Comparison of ENCODE assay signal across 23 cellular contexts in the genomic region with DNA sequence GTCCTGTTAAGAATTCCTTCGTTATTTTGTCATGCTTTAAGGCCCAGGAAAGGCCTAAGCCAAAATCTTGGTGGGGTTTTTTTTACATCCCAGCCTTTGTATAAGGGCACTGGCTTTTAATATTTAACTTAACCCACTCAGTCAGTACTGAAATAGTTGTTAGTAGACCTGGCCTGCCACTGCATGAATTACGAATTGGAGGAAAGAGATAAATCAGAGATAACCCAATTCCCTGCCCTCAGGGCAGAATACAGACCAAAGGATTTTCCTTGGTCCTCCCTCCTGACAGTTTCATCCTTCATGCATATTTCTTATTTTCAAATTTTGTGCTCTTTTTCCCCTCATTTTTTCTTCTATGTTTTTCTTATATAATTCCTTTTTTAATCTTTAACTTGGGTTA.
"Had no signal": no experiment of that assay in that cellular context is flagged by ENCODE, and none has a peak within 500 bp of the region (broad histone marks: within the 10 kb centered on the region; RNA-seq: fewer than 3 reads in every experiment).

No MANE protein-coding gene starts in this region.

- H3K4me1 ChIP-seq: Peyer's patch had no signal

- H3K27me3 ChIP-seq: brain microvascular endothelial cell, cardiac muscle cell, Peyer's patch had no signal

- H3K36me3 Mint-ChIP-seq: activated naive CD4-positive, alpha-beta T cell treated with anti-CD3 and anti-CD28 coated beads, Interleukin-2, amount 10 ng/mL, durations not matched to agents 7 days and 5 days; T-cell had no signal

- H3K9me3 Mint-ChIP-seq: activated T-helper 2 cell treated with anti-CD3 and anti-CD28 coated beads, Interferon-gamma antibody, Interleukin-2, Interleukin-4, amounts not matched to agents 10 μg/mL and 5 μg/mL and 100 μg/mL, durations not matched to agents 14 hours and 24 hours and 36 hours had no signal

- H3K27me3 Mint-ChIP-seq: activated CD8-positive, alpha-beta T cell treated with anti-CD3 and anti-CD28 coated beads for 36 hours; activated naive CD8-positive, alpha-beta T cell treated with anti-CD3 and anti-CD28 coated beads for 36 hours; T-cell had no signal

- H3K27ac Mint-ChIP-seq: activated CD8-positive, alpha-beta T cell treated with anti-CD3 and anti-CD28 coated beads for 36 hours; activated naive CD4-positive, alpha-beta T cell treated with anti-CD3 and anti-CD28 coated beads, Interleukin-2, amount 10 ng/mL, durations not matched to agents 7 days and 5 days; activated T-cell treated with anti-CD3 and anti-CD28 coated beads, Interleukin-2, amount 50 U/mL, for 72 hours; activated T-helper 2 cell treated with anti-CD3 and anti-CD28 coated beads, Interferon-gamma antibody, Interleukin-2, Interleukin-4, amounts not matched to agents 10 μg/mL and 5 μg/mL and 100 μg/mL, durations not matched to agents 14 hours and 24 hours and 36 hours; T-cell had no signal

- H3K27ac ChIP-seq: cardiac muscle cell, Peyer's patch, VCaP had no signal

- H3K36me3 ChIP-seq: brain microvascular endothelial cell, cardiac muscle cell, Peyer's patch had no signal

- H3K4me3 ChIP-seq: cardiac muscle cell, Peyer's patch had no signal

- H3K4me3 Mint-ChIP-seq: activated CD8-positive, alpha-beta T cell treated with anti-CD3 and anti-CD28 coated beads for 36 hours; activated naive CD4-positive, alpha-beta T cell treated with anti-CD3 and anti-CD28 coated beads, Interleukin-2, amount 10 ng/mL, durations not matched to agents 7 days and 5 days; activated naive CD8-positive, alpha-beta T cell treated with anti-CD3 and anti-CD28 coated beads for 36 hours; activated T-cell treated with anti-CD3 and anti-CD28 coated beads, Interleukin-2, amount 50 U/mL, for 72 hours; T-cell had no signal

- DNase-seq: activated CD4-positive, CD25-positive, alpha-beta regulatory T cell; activated CD8-positive, alpha-beta memory T cell treated with anti-CD3 and anti-CD28 coated beads, Interleukin-2, amount 50 U/mL, for 4 hours; activated CD8-positive, alpha-beta T cell treated with anti-CD3 and anti-CD28 coated beads for 36 hours; activated gamma-delta T cell treated with Interleukin-2 at 50 U/mL for 16 hours; activated naive CD4-positive, alpha-beta T cell treated with anti-CD3 and anti-CD28 coated beads, Interleukin-2, amount 10 ng/mL, durations not matched to agents 7 days and 5 days; activated naive CD8-positive, alpha-beta T cell treated with anti-CD3 and anti-CD28 coated beads for 36 hours; activated T-cell treated with anti-CD3 and anti-CD28 coated beads, Interleukin-2, amount 50 U/mL, for 72 hours; brain microvascular endothelial cell; Karpas-422; NCI-H1105 treated with DMSO at 0.1 percent for 48 hours; NCI-H1436 treated with DMSO at 0.1 percent for 48 hours; NCI-H187; NCI-H2081; NCI-H446; NCI-H524; Peyer's patch; SHP77 treated with DMSO at 0.1 percent for 48 hours; T-cell; T-helper 2 cell; T1000 had no signal

- H3K4me1 Mint-ChIP-seq: activated naive CD4-positive, alpha-beta T cell treated with anti-CD3 and anti-CD28 coated beads, Interleukin-2, amount 10 ng/mL, durations not matched to agents 7 days and 5 days had no signal

- H3K9me3 ChIP-seq: Peyer's patch had no signal

- ATAC-seq: activated CD8-positive, alpha-beta T cell treated with anti-CD3 and anti-CD28 coated beads for 36 hours; activated T-cell treated with anti-CD3 and anti-CD28 coated beads, Interleukin-2, amount 50 U/mL, for 72 hours; T-cell had no signal
